1 cellular context compared by ENCODE assay signal in the genomic region with DNA sequence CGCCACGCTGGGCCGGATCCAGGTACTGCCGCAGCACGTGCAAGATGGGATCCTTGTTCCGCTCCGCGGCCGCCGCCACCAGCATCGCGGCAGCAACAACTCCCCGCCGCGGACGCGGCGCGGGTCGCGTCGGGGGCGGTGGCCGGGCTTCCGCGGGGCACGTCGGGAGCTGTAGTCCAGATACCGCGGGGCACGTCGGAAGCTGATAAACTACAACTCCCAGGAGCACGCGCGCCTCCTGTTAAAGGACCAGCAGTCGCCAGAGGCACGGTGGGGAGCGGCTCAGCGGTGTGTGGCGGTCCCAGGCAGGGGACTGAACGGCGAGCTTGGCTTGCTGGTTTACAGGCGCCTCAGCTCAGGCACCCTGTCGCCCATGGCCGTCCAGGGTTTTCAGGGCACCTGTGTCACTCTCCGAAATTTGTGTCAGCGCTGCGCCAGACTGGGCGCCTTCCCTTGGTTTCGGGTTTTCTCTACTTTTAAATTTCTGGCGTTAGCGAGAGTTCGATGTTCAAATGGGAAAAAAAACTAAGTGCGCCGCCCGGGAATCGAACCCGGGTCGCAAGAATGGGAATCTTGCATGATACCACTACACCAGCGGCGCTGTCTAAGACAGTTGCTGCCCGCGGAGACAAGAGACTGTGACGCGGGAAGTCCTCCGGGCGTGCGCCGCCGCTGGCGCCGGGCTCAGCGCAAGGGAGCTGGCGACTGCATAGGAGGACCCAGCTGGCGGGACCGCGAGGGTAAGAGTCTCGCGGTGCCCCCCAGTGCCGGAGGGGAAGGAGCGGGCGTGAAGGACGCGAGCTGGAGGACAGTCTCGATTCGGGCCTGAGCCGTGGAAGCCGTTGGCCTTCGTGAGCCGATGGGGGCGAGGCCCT.
TF ChIP-seq lines count a peak whose summit lies in the region.

A gene (minus strand): TSS at position 100 of the 875 bp plus-strand sequence. CDS start 15 bp downstream, at position 85.

TF ChIP-seq in IMR-90, 13 proteins besides CTCF, POLR2A, EP300 and RAD21 (continued from another document):
- TF ChIP-seq CHD1 (IDR thresholded peaks at IDR 0.05; ENCODE audit: low read depth, low read length) (no peak), FOS (IDR thresholded peaks at IDR 0.05; ENCODE audit: low read depth, low read length) (peak; percentile 96), MAFK (IDR thresholded peaks at IDR 0.05; ENCODE audit: low read depth, low read length) (no peak), NFE2L2 (IDR thresholded peaks at IDR 0.05; ENCODE audit: low read depth, low read length) (no peak), RCOR1 (IDR thresholded peaks at IDR 0.05; ENCODE audit: insufficient replicate concordance, low read length) (no peak), MXI1 (IDR thresholded peaks at IDR 0.05; ENCODE audit: borderline replicate concordance, low read depth, low read length) (peak; percentile 92), RFX5 (IDR thresholded peaks at IDR 0.05; ENCODE audit: low read depth, low read length) (no peak)
- TF ChIP-seq, protein P1, sequence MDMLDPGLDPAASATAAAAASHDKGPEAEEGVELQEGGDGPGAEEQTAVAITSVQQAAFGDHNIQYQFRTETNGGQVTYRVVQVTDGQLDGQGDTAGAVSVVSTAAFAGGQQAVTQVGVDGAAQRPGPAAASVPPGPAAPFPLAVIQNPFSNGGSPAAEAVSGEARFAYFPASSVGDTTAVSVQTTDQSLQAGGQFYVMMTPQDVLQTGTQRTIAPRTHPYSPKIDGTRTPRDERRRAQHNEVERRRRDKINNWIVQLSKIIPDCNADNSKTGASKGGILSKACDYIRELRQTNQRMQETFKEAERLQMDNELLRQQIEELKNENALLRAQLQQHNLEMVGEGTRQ (IDR thresholded peaks at IDR 0.05; ENCODE audit: low read depth, low read length): peak; percentile 5; the same call in 1 of the 2 replicates
